In genomic region chr14:46051801-46052200, GRCh38 we compare ENCODE assay signal across 23 cellular contexts.
"Had no signal": no experiment of that assay in that cellular context is flagged by ENCODE, and none has a peak within 500 bp of the region (broad histone marks: within the 10 kb centered on the region; RNA-seq: fewer than 3 reads in every experiment).

No MANE protein-coding gene starts in this region.

- H2AFZ ChIP-seq: hepatocyte, neural progenitor cell had no signal

- H3K36me3 Mint-ChIP-seq: neural progenitor cell; stimulated activated naive B cell treated with anti-CD40 and anti-IgM and Interleukin-4, amounts not matched to agents 10 μg/mL and 1 μg/mL and 100 μg/mL, for 72 hours had no signal

- H3K36me3 ChIP-seq: neural progenitor cell, ovary, right atrium auricular region, sigmoid colon, tibial nerve had no signal

- DNase-seq: effector memory CD4-positive, alpha-beta T cell; foreskin melanocyte; head of caudate nucleus; left colon; left ventricle myocardium superior; mesenchymal stem cell; midbrain; nucleus accumbens; ovary; sigmoid colon; stimulated activated CD4-positive, alpha-beta T cell treated with anti-CD3 and anti-CD28 coated beads, Interleukin-2, amount 100 ng/mL, for 24 hours; stimulated activated CD4-positive, alpha-beta T cell treated with anti-CD3 and anti-CD28 coated beads, Interleukin-4, amount 100 ng/mL, for 4 hours; stimulated activated naive B cell treated with anti-CD40 and anti-IgM and Interleukin-4, amounts not matched to agents 10 μg/mL and 1 μg/mL and 100 μg/mL, for 72 hours; stimulated activated naive CD8-positive, alpha-beta T cell treated with anti-CD3 and anti-CD28 coated beads, Interleukin-15, amount 100 ng/mL, for 72 hours; testis had no signal

- H3K79me2 ChIP-seq: hepatocyte had no signal

- H3K27ac Mint-ChIP-seq: natural killer cell treated with Interleukin-12 subunit alpha and Interleukin-12 subunit beta and Interleukin-15 and Interleukin-18, amount 100 ng/mL, for 72 hours; neural progenitor cell; stimulated activated naive B cell treated with anti-CD40 and anti-IgM and Interleukin-4, amounts not matched to agents 10 μg/mL and 1 μg/mL and 100 μg/mL, for 72 hours; stimulated activated naive CD8-positive, alpha-beta T cell treated with anti-CD3 and anti-CD28 coated beads, Interleukin-15, amount 100 ng/mL, for 72 hours had no signal

- H3K4me3 ChIP-seq: hepatocyte, lung, neural progenitor cell, ovary, right atrium auricular region, sigmoid colon, skin epidermis, testis, tibial nerve had no signal

- H3K4me1 ChIP-seq: neural progenitor cell, right atrium auricular region, sigmoid colon, testis, tibial nerve had no signal

- H3K9me3 ChIP-seq: ovary, right atrium auricular region, sigmoid colon, testis had no signal

- H3K9ac ChIP-seq: neural progenitor cell had no signal

- H3K4me1 Mint-ChIP-seq: stimulated activated naive B cell treated with anti-CD40 and anti-IgM and Interleukin-4, amounts not matched to agents 10 μg/mL and 1 μg/mL and 100 μg/mL, for 72 hours; stimulated activated naive CD8-positive, alpha-beta T cell treated with anti-CD3 and anti-CD28 coated beads, Interleukin-15, amount 100 ng/mL, for 72 hours had no signal

- H3K4me2 ChIP-seq: hepatocyte, neural progenitor cell had no signal

- H3K27me3 Mint-ChIP-seq: natural killer cell treated with Interleukin-12 subunit alpha and Interleukin-12 subunit beta and Interleukin-15 and Interleukin-18, amount 100 ng/mL, for 72 hours; stimulated activated naive B cell treated with anti-CD40 and anti-IgM and Interleukin-4, amounts not matched to agents 10 μg/mL and 1 μg/mL and 100 μg/mL, for 72 hours; stimulated activated naive CD8-positive, alpha-beta T cell treated with anti-CD3 and anti-CD28 coated beads, Interleukin-15, amount 100 ng/mL, for 72 hours had no signal

- H3K9me3 Mint-ChIP-seq: neural progenitor cell had no signal

- H3K27me3 ChIP-seq: hepatocyte, neural progenitor cell, ovary, right atrium auricular region, sigmoid colon, testis, tibial nerve had no signal

- H3K27ac ChIP-seq: hepatocyte, neural progenitor cell, ovary, right atrium auricular region, sigmoid colon, skin epidermis, testis, tibial nerve had no signal

- H3K4me3 Mint-ChIP-seq: natural killer cell treated with Interleukin-12 subunit alpha and Interleukin-12 subunit beta and Interleukin-15 and Interleukin-18, amount 100 ng/mL, for 72 hours; neural progenitor cell; stimulated activated naive B cell treated with anti-CD40 and anti-IgM and Interleukin-4, amounts not matched to agents 10 μg/mL and 1 μg/mL and 100 μg/mL, for 72 hours; stimulated activated naive CD8-positive, alpha-beta T cell treated with anti-CD3 and anti-CD28 coated beads, Interleukin-15, amount 100 ng/mL, for 72 hours had no signal

- ATAC-seq: esophagus mucosa; left colon; left ventricle myocardium superior; natural killer cell treated with Interleukin-12 subunit alpha and Interleukin-12 subunit beta and Interleukin-15 and Interleukin-18, amount 100 ng/mL, for 72 hours; stimulated activated naive B cell treated with anti-CD40 and anti-IgM and Interleukin-4, amounts not matched to agents 10 μg/mL and 1 μg/mL and 100 μg/mL, for 72 hours; stimulated activated naive CD8-positive, alpha-beta T cell treated with anti-CD3 and anti-CD28 coated beads, Interleukin-15, amount 100 ng/mL, for 72 hours had no signal
